In the genomic region with DNA sequence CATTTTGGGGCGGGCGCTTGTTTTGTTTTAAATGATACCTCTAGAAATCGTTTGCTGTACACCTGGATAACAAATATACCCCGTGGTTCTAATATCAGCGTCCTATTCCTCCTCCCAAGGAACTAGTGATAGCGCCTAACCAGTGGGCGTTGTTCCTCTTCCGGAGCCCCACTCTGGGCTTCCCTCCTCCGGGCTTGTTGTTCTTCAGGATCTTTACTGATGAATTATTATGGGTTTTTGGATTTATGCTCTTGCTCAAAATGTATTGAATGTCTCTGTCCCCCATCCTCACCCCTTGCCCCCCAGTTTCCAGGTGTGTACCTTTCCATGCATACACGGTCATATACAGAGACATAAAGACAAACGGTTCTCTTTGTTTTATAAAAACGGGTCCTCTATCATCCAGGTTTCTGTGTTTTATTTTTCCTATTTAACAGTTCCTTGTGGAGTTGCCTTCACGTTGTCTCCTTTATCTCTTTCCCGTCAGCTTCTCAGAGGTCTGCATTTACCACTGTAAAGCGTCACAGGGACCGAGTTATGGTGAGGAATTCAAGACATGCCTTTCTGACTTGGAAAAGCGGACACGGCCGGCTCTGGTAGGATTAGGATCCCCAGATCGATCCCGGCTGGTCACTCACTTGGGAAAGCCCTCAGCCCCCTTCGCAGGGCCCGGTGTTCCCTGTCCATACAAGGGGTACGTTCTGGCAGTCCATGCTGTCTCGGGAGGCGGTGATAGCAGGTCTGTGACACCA, we compare ENCODE assay signal across 8 cellular contexts. TPM values are rescaled to one million over a fixed set of nuclear protein-coding genes. Genes with fewer than 3 reads are reported as not detected.
DNase-seq lines count a peak whose midpoint lies in the region; ATAC-seq and TF ChIP-seq lines count a peak whose summit lies in the region.

No MANE protein-coding gene starts in this region.

- no peak for DNase-seq in CD4-positive, CD25-positive, alpha-beta regulatory T cell
- DNase-seq in NCI-H748 (lab: John Stamatoyannopoulos, UW; ENCODE audit: unreplicated experiment) (peak; percentile 82), endothelial cell (ENCODE audit: low spot score) (peak; percentile 45), osteoblast (ENCODE audit: insufficient read length, low spot score, missing footprints) (no peak)

- peaks cover 15% of the 10 kb centered on the region for H3K27me3 ChIP-seq in CD4-positive, CD25-positive, alpha-beta regulatory T cell (ENCODE audit: control insufficient read depth, insufficient read depth, low read length)
- peaks cover 31% of the 10 kb centered on the region for H3K27me3 ChIP-seq in osteoblast (ENCODE audit: insufficient read depth, low read length)

- H3K27ac ChIP-seq in CD4-positive, CD25-positive, alpha-beta regulatory T cell (ENCODE audit: insufficient read depth, low read length, poor library complexity, severe bottlenecking): no peak overlapping the region
- H3K27ac ChIP-seq in osteoblast (ENCODE audit: low read depth, low read length): no peak overlapping the region

- peaks cover 74% of the 10 kb centered on the region for H3K27me3 Mint-ChIP-seq in CD4-positive, CD25-positive, alpha-beta regulatory T cell
- H3K27me3 Mint-ChIP-seq in endothelial cell (ENCODE audit: unreplicated experiment): peaks cover 10% of the 10 kb centered on the region

- H3K4me3 Mint-ChIP-seq in CD4-positive, CD25-positive, alpha-beta regulatory T cell: peak overlapping the region; percentile 76 to 87 (median 81)
- peak overlapping the region; percentile 89 for H3K4me3 Mint-ChIP-seq in endothelial cell (ENCODE audit: unreplicated experiment)

- no peak for TF ChIP-seq CTCF in endothelial cell (IDR thresholded peaks at IDR 0.05; ENCODE audit: unreplicated experiment)
- no peak for TF ChIP-seq CTCF in osteoblast (IDR thresholded peaks at IDR 0.05; ENCODE audit: extremely low read depth, low read depth, low read length)

- peaks cover 4% of the 10 kb centered on the region for H3K79me2 ChIP-seq in osteoblast (ENCODE audit: insufficient read depth, low read length)

- H3K36me3 Mint-ChIP-seq in CD4-positive, CD25-positive, alpha-beta regulatory T cell: no peaks in the 10 kb centered on the region
- peaks cover 13% of the 10 kb centered on the region for H3K36me3 Mint-ChIP-seq in endothelial cell (ENCODE audit: low read depth, unreplicated experiment)

- peak overlapping the region in 2 of 3 donors; percentile 0 to 89 for H3K27ac Mint-ChIP-seq in CD4-positive, CD25-positive, alpha-beta regulatory T cell
- H3K27ac Mint-ChIP-seq in endothelial cell (ENCODE audit: unreplicated experiment): peak overlapping the region; percentile 76

- H3K36me3 ChIP-seq in CD4-positive, CD25-positive, alpha-beta regulatory T cell (ENCODE audit: control insufficient read depth, insufficient read depth, low read length): no peaks in the 10 kb centered on the region
- no peaks in the 10 kb centered on the region for H3K36me3 ChIP-seq in osteoblast (ENCODE audit: insufficient read depth, low read length)

- peak overlapping the region; percentile 88 for H3K4me2 ChIP-seq in osteoblast (ENCODE audit: insufficient read depth, low read length)

- peaks cover 50% of the 10 kb centered on the region for H3K4me1 ChIP-seq in CD4-positive, CD25-positive, alpha-beta regulatory T cell (ENCODE audit: control insufficient read depth, insufficient read depth, low read length, poor library complexity, severe bottlenecking)
- H3K4me1 ChIP-seq in osteoblast (ENCODE audit: insufficient read depth, low read length): peaks cover 22% of the 10 kb centered on the region

- H3K4me1 Mint-ChIP-seq in CD4-positive, CD25-positive, alpha-beta regulatory T cell: peaks cover 18 to 49% (median 35%) of the 10 kb centered on the region in 4 donors
- peaks cover 53% of the 10 kb centered on the region for H3K4me1 Mint-ChIP-seq in endothelial cell (ENCODE audit: unreplicated experiment)

- peaks cover 0 to 5% (median 0%) of the 10 kb centered on the region in 7 donors for H3K9me3 Mint-ChIP-seq in CD4-positive, CD25-positive, alpha-beta regulatory T cell
- no peaks in the 10 kb centered on the region for H3K9me3 Mint-ChIP-seq in endothelial cell (ENCODE audit: unreplicated experiment)

- H2AFZ ChIP-seq in osteoblast (ENCODE audit: low read length): peak overlapping the region; percentile 93

- no peaks in the 10 kb centered on the region for H3K9me3 ChIP-seq in CD4-positive, CD25-positive, alpha-beta regulatory T cell (ENCODE audit: control insufficient read depth in 2 of 2, low read length in 2 of 2)
- H3K9me3 ChIP-seq in osteoblast (ENCODE audit: low read depth, low read length): no peaks in the 10 kb centered on the region

- ATAC-seq in CD4-positive, CD25-positive, alpha-beta regulatory T cell (ENCODE audit: low read depth in 2 of 2): no peak
- ATAC-seq in HG03342 (IDR thresholded peaks at IDR 0.05; ENCODE audit: unreplicated experiment) (no peak), GM21723 (IDR thresholded peaks at IDR 0.05; ENCODE audit: unreplicated experiment) (no peak), GM19395 (IDR thresholded peaks at IDR 0.05; ENCODE audit: unreplicated experiment) (no peak), HG03565 (IDR thresholded peaks at IDR 0.05; ENCODE audit: unreplicated experiment) (no peak)

- H4K20me1 ChIP-seq in osteoblast (ENCODE audit: insufficient read depth, low read length): no peaks in the 10 kb centered on the region

- H3K4me3 ChIP-seq in CD4-positive, CD25-positive, alpha-beta regulatory T cell (ENCODE audit: low read depth, low read length): peak overlapping the region; percentile 72
- peak overlapping the region; percentile 83 for H3K4me3 ChIP-seq in osteoblast (ENCODE audit: insufficient read depth, low read length)

RNA-seq across cellular contexts. Expression of a gene that starts 0.7 kb away (rescaled TPM):
- total RNA-seq in CD4-positive, CD25-positive, alpha-beta regulatory T cell: 31.9 TPM
- 10 to 100 TPM in 1 of 4 donors, 1 to 10 TPM in 3; 2.1 to 10.5 (median 4.5) TPM for polyA plus RNA-seq in CD4-positive, CD25-positive, alpha-beta regulatory T cell
- total RNA-seq in endothelial cell (ENCODE audit: unreplicated experiment) (31.4 TPM), osteoblast (2.9 and 5.4 TPM in 2 replicates)

Comparison
In these comparisons a context has a peak if more than half of its experiments do, and no peak if none do; other contexts are left out.
1. DNase-seq: peak in NCI-H748 (single experiment) and endothelial cell (single experiment); none in CD4-positive, CD25-positive, alpha-beta regulatory T cell (0 of 3) and osteoblast (single experiment).